In the genomic region with DNA sequence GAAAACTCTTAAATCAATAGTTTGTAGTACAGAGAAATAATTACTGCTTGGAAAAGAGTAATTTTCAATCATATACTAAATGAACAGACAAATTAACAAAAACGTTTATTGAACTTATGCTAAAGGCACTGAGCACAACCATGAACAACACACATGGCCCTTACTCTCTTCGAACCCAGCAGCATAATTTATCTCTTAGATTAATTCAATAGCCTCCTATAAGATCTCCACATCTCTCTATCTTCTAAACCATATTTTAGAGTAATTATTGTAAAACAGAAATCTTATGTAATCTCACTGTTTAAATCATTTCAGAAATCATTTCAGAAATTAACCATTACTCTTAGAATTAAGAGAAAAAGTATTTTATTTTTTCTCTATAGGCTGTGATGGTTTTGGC, we compare ENCODE assay signal across 38 cellular contexts.
"Had no signal": no experiment of that assay in that cellular context is flagged by ENCODE, and none has a peak within 500 bp of the region (broad histone marks: within the 10 kb centered on the region; RNA-seq: fewer than 3 reads in every experiment).

No MANE protein-coding gene starts in this region.

- H3K4me1 Mint-ChIP-seq: activated naive CD4-positive, alpha-beta T cell treated with anti-CD3 and anti-CD28 coated beads, Interleukin-2, amount 10 ng/mL, durations not matched to agents 7 days and 5 days; activated naive CD4-positive, alpha-beta T cell treated with anti-CD3 and anti-CD28 coated beads, Interleukin-2, amount 50 U/mL, for 24 hours; activated naive CD8-positive, alpha-beta T cell treated with anti-CD3 and anti-CD28 coated beads for 36 hours; activated naive CD8-positive, alpha-beta T cell treated with anti-CD3 and anti-CD28 coated beads, Interleukin-2, amount 10 ng/mL, durations not matched to agents 7 days and 5 days; activated naive CD8-positive, alpha-beta T cell treated with anti-CD3 and anti-CD28 coated beads, Interleukin-2, amount 50 U/mL, for 24 hours; activated T-helper 17 cell treated with anti-CD3 and anti-CD28 coated beads, Interleukin-2, amount 50 U/mL, for 72 hours; brain; central memory CD8-positive, alpha-beta T cell had no signal

- H3K36me3 Mint-ChIP-seq: activated naive CD4-positive, alpha-beta T cell treated with anti-CD3 and anti-CD28 coated beads, Interleukin-2, amount 10 ng/mL, durations not matched to agents 7 days and 5 days; activated naive CD4-positive, alpha-beta T cell treated with anti-CD3 and anti-CD28 coated beads, Interleukin-2, amount 50 U/mL, for 24 hours; activated naive CD4-positive, alpha-beta T cell treated with anti-CD3 and anti-CD28 coated beads, Interleukin-2, amount 50 U/mL, for 72 hours; activated naive CD8-positive, alpha-beta T cell; activated naive CD8-positive, alpha-beta T cell treated with anti-CD3 and anti-CD28 coated beads for 36 hours; activated naive CD8-positive, alpha-beta T cell treated with anti-CD3 and anti-CD28 coated beads, Interleukin-2, amount 10 ng/mL, durations not matched to agents 7 days and 5 days had no signal

- H3K27ac ChIP-seq: adrenal gland, ascending aorta, body of pancreas, brain microvascular endothelial cell, breast epithelium, cardiac muscle cell had no signal

- DNase-seq: activated effector memory CD4-positive, alpha-beta T cell treated with anti-CD3 and anti-CD28 coated beads, Interleukin-2, amount 50 U/mL, for 16 hours; activated effector memory CD4-positive, alpha-beta T cell treated with Interleukin-2 at 50 U/mL for 16 hours; activated gamma-delta T cell; activated gamma-delta T cell treated with Interleukin-2 at 50 U/mL for 16 hours; activated naive CD4-positive, alpha-beta T cell; activated naive CD4-positive, alpha-beta T cell treated with anti-CD3 and anti-CD28 coated beads for 36 hours; activated naive CD4-positive, alpha-beta T cell treated with anti-CD3 and anti-CD28 coated beads, Interleukin-2, amount 10 ng/mL, durations not matched to agents 7 days and 5 days; activated naive CD4-positive, alpha-beta T cell treated with anti-CD3 and anti-CD28 coated beads, Interleukin-2, amount 50 U/mL, for 16 hours; activated naive CD4-positive, alpha-beta T cell treated with Interleukin-2 at 50 U/mL for 16 hours; activated naive CD8-positive, alpha-beta T cell treated with anti-CD3 and anti-CD28 coated beads for 36 hours; activated naive CD8-positive, alpha-beta T cell treated with anti-CD3 and anti-CD28 coated beads, Interleukin-2, amount 10 ng/mL, durations not matched to agents 7 days and 5 days; activated naive CD8-positive, alpha-beta T cell treated with anti-CD3 and anti-CD28 coated beads, Interleukin-2, amount 50 U/mL, for 24 hours; activated T-cell treated with anti-CD3 and anti-CD28 coated beads, Interleukin-2, amount 50 U/mL, for 1 hour; activated T-cell treated with anti-CD3 and anti-CD28 coated beads, Interleukin-2, amount 50 U/mL, for 24 hours; activated T-cell treated with anti-CD3 and anti-CD28 coated beads, Interleukin-2, amount 50 U/mL, for 4 hours; activated T-cell treated with anti-CD3 and anti-CD28 coated beads, Interleukin-2, amount 50 U/mL, for 48 hours; activated T-cell treated with anti-CD3 and anti-CD28 coated beads, Interleukin-2, amount 50 U/mL, for 72 hours; adrenal gland; amniotic stem cell; amygdala; anterior cingulate cortex; aorta; body of pancreas; brain microvascular endothelial cell; caudate nucleus; central memory CD4-positive, alpha-beta T cell; cerebellar nuclear complex had no signal

- H3K27ac Mint-ChIP-seq: activated naive CD4-positive, alpha-beta T cell treated with anti-CD3 and anti-CD28 coated beads for 36 hours; activated naive CD4-positive, alpha-beta T cell treated with anti-CD3 and anti-CD28 coated beads, Interleukin-2, amount 10 ng/mL, durations not matched to agents 7 days and 5 days; activated naive CD4-positive, alpha-beta T cell treated with anti-CD3 and anti-CD28 coated beads, Interleukin-2, amount 50 U/mL, for 24 hours; activated naive CD4-positive, alpha-beta T cell treated with anti-CD3 and anti-CD28 coated beads, Interleukin-2, amount 50 U/mL, for 72 hours; activated naive CD8-positive, alpha-beta T cell; activated naive CD8-positive, alpha-beta T cell treated with anti-CD3 and anti-CD28 coated beads for 36 hours; activated naive CD8-positive, alpha-beta T cell treated with anti-CD3 and anti-CD28 coated beads, Interleukin-2, amount 10 ng/mL, durations not matched to agents 7 days and 5 days; activated naive CD8-positive, alpha-beta T cell treated with anti-CD3 and anti-CD28 coated beads, Interleukin-2, amount 50 U/mL, for 24 hours; activated T-cell treated with anti-CD3 and anti-CD28 coated beads, Interleukin-2, amount 50 U/mL, for 24 hours; activated T-cell treated with anti-CD3 and anti-CD28 coated beads, Interleukin-2, amount 50 U/mL, for 72 hours; activated T-helper 1 cell treated with anti-CD3 and anti-CD28 coated beads, Interleukin-12 subunit alpha, Interleukin-12 subunit beta, Interleukin-2, Interleukin-4 antibody, amounts not matched to agents 30 ng/mL and 10 ng/mL and 1 ng/mL, durations not matched to agents 14 hours and 24 hours and 36 hours; activated T-helper 17 cell treated with anti-CD3 and anti-CD28 coated beads, Interleukin-2, amount 50 U/mL, for 72 hours; activated T-helper 2 cell treated with anti-CD3 and anti-CD28 coated beads, Interferon-gamma antibody, Interleukin-2, Interleukin-4, amounts not matched to agents 10 μg/mL and 5 μg/mL and 100 μg/mL, durations not matched to agents 14 hours and 24 hours and 36 hours; brain had no signal

- H3K4me3 Mint-ChIP-seq: activated naive CD4-positive, alpha-beta T cell treated with anti-CD3 and anti-CD28 coated beads for 36 hours; activated naive CD4-positive, alpha-beta T cell treated with anti-CD3 and anti-CD28 coated beads, Interleukin-2, amount 10 ng/mL, durations not matched to agents 7 days and 5 days; activated naive CD4-positive, alpha-beta T cell treated with anti-CD3 and anti-CD28 coated beads, Interleukin-2, amount 50 U/mL, for 24 hours; activated naive CD8-positive, alpha-beta T cell; activated naive CD8-positive, alpha-beta T cell treated with anti-CD3 and anti-CD28 coated beads for 36 hours; activated naive CD8-positive, alpha-beta T cell treated with anti-CD3 and anti-CD28 coated beads, Interleukin-2, amount 10 ng/mL, durations not matched to agents 7 days and 5 days; activated naive CD8-positive, alpha-beta T cell treated with anti-CD3 and anti-CD28 coated beads, Interleukin-2, amount 50 U/mL, for 24 hours; activated T-cell treated with anti-CD3 and anti-CD28 coated beads, Interleukin-2, amount 50 U/mL, for 24 hours; activated T-cell treated with anti-CD3 and anti-CD28 coated beads, Interleukin-2, amount 50 U/mL, for 4 hours; activated T-cell treated with anti-CD3 and anti-CD28 coated beads, Interleukin-2, amount 50 U/mL, for 72 hours; activated T-helper 1 cell treated with anti-CD3 and anti-CD28 coated beads, Interleukin-12 subunit alpha, Interleukin-12 subunit beta, Interleukin-2, Interleukin-4 antibody, amounts not matched to agents 30 ng/mL and 10 ng/mL and 1 ng/mL, durations not matched to agents 14 hours and 24 hours and 36 hours; activated T-helper 17 cell treated with anti-CD3 and anti-CD28 coated beads, Interleukin-2, amount 50 U/mL, for 72 hours; brain; central memory CD8-positive, alpha-beta T cell had no signal

- ATAC-seq: activated naive CD4-positive, alpha-beta T cell treated with anti-CD3 and anti-CD28 coated beads, Interleukin-2, amount 50 U/mL, for 72 hours; activated naive CD8-positive, alpha-beta T cell treated with anti-CD3 and anti-CD28 coated beads, Interleukin-2, amount 50 U/mL, for 24 hours; activated T-cell treated with anti-CD3 and anti-CD28 coated beads, Interleukin-2, amount 50 U/mL, for 4 hours; activated T-cell treated with anti-CD3 and anti-CD28 coated beads, Interleukin-2, amount 50 U/mL, for 72 hours; activated T-helper 17 cell treated with anti-CD3 and anti-CD28 coated beads, Interleukin-2, amount 50 U/mL, for 72 hours; body of pancreas had no signal

- H3K4me1 ChIP-seq: adrenal gland, ascending aorta, body of pancreas, breast epithelium had no signal

- H3K4me3 ChIP-seq: adrenal gland, ascending aorta, body of pancreas, breast epithelium, cardiac muscle cell had no signal

- H3K36me3 ChIP-seq: adrenal gland, ascending aorta, brain microvascular endothelial cell, breast epithelium, cardiac muscle cell had no signal

- H3K27me3 ChIP-seq: adrenal gland, ascending aorta, body of pancreas, brain microvascular endothelial cell, breast epithelium, cardiac muscle cell had no signal

- H3K27me3 Mint-ChIP-seq: activated naive CD4-positive, alpha-beta T cell treated with anti-CD3 and anti-CD28 coated beads, Interleukin-2, amount 10 ng/mL, durations not matched to agents 7 days and 5 days; activated naive CD4-positive, alpha-beta T cell treated with anti-CD3 and anti-CD28 coated beads, Interleukin-2, amount 50 U/mL, for 24 hours; activated naive CD8-positive, alpha-beta T cell; activated naive CD8-positive, alpha-beta T cell treated with anti-CD3 and anti-CD28 coated beads for 36 hours; activated naive CD8-positive, alpha-beta T cell treated with anti-CD3 and anti-CD28 coated beads, Interleukin-2, amount 10 ng/mL, durations not matched to agents 7 days and 5 days; activated naive CD8-positive, alpha-beta T cell treated with anti-CD3 and anti-CD28 coated beads, Interleukin-2, amount 50 U/mL, for 24 hours; activated T-cell treated with anti-CD3 and anti-CD28 coated beads, Interleukin-2, amount 50 U/mL, for 24 hours; activated T-helper 17 cell treated with anti-CD3 and anti-CD28 coated beads, Interleukin-2, amount 50 U/mL, for 72 hours; brain; central memory CD8-positive, alpha-beta T cell had no signal

- H3K9me3 ChIP-seq: adrenal gland, ascending aorta, body of pancreas, breast epithelium had no signal

- H3K9me3 Mint-ChIP-seq: activated naive CD4-positive, alpha-beta T cell treated with anti-CD3 and anti-CD28 coated beads for 36 hours; activated naive CD4-positive, alpha-beta T cell treated with anti-CD3 and anti-CD28 coated beads, Interleukin-2, amount 10 ng/mL, durations not matched to agents 7 days and 5 days; activated naive CD4-positive, alpha-beta T cell treated with anti-CD3 and anti-CD28 coated beads, Interleukin-2, amount 50 U/mL, for 24 hours; activated naive CD4-positive, alpha-beta T cell treated with anti-CD3 and anti-CD28 coated beads, Interleukin-2, amount 50 U/mL, for 72 hours; activated naive CD8-positive, alpha-beta T cell treated with anti-CD3 and anti-CD28 coated beads, Interleukin-2, amount 10 ng/mL, durations not matched to agents 7 days and 5 days; activated naive CD8-positive, alpha-beta T cell treated with anti-CD3 and anti-CD28 coated beads, Interleukin-2, amount 50 U/mL, for 24 hours; activated T-cell treated with anti-CD3 and anti-CD28 coated beads, Interleukin-2, amount 50 U/mL, for 24 hours; activated T-cell treated with anti-CD3 and anti-CD28 coated beads, Interleukin-2, amount 50 U/mL, for 4 hours; activated T-cell treated with anti-CD3 and anti-CD28 coated beads, Interleukin-2, amount 50 U/mL, for 72 hours; activated T-helper 1 cell treated with anti-CD3 and anti-CD28 coated beads, Interleukin-12 subunit alpha, Interleukin-12 subunit beta, Interleukin-2, Interleukin-4 antibody, amounts not matched to agents 30 ng/mL and 10 ng/mL and 1 ng/mL, durations not matched to agents 14 hours and 24 hours and 36 hours; activated T-helper 2 cell treated with anti-CD3 and anti-CD28 coated beads, Interferon-gamma antibody, Interleukin-2, Interleukin-4, amounts not matched to agents 10 μg/mL and 5 μg/mL and 100 μg/mL, durations not matched to agents 14 hours and 24 hours and 36 hours had no signal
